8 cellular contexts compared by ENCODE assay signal in genomic region chrX:12955882-12956703, GRCh38. TPM values are rescaled to one million over a fixed set of nuclear protein-coding genes. Genes with fewer than 3 reads are reported as not detected.
DNase-seq lines count a peak whose midpoint lies in the region; ATAC-seq, FAIRE-seq and TF ChIP-seq lines count a peak whose summit lies in the region.

No MANE protein-coding gene starts in this region.

- TF ChIP-seq RAD21 in K562 (CRISPR knock-in tag; conservative IDR thresholded peaks at IDR 0.05 in 1 of 2, IDR thresholded peaks at IDR 0.05 in 1 of 2): peak in 1 of 2 experiments; percentile 22; a peak in 2 of 4 replicates
- TF ChIP-seq RAD21 in liver (IDR thresholded peaks at IDR 0.05): no peak

- peak; percentile 51; the same call in 1 of the 2 replicates for TF ChIP-seq POLR2A in K562 (conservative IDR thresholded peaks at IDR 0.05)
- no peak for TF ChIP-seq POLR2A in stomach (IDR thresholded peaks at IDR 0.05)

- peak overlapping the region; percentile 73 for H2AFZ ChIP-seq in K562 (ENCODE audit: low read depth, low read length)

- under 1% methylated on average over 19 of the region's 20 CpGs for WGBS in K562 (ENCODE audit: insufficient coverage, low coverage, missing lambda C conversion rate)
- 54% methylated on average over 20 of the region's 20 CpGs for WGBS in liver
- 48 to 65% (median 58%) methylated on average over 3 to 20 of the region's 20 CpGs for WGBS in stomach, 5 donors

- no peaks in the 10 kb centered on the region for H3K27me3 ChIP-seq in K562 (ENCODE audit: control insufficient read depth in 2 of 2, insufficient read depth in 2 of 2, low read length in 2 of 2)
- no peaks in the 10 kb centered on the region for H3K27me3 ChIP-seq in liver (ENCODE audit: control insufficient read depth in 4 of 4, insufficient read depth in 4 of 4, low read length in 3 of 4)
- no peaks in the 10 kb centered on the region for H3K27me3 ChIP-seq in stomach

- intact Hi-C loops in K562 (cut with micrococcal nuclease) (loop anchor here (1.0 to 10.0 kb wide), 2 partner anchors 9 to 689 kb away; no protein-coding TSS in a partner anchor), stomach (cut with DNase I; ENCODE audit: low total_unique reads) (loop anchor here (5.0 kb wide), 1 partner anchor 526 kb away; no protein-coding TSS in a partner anchor)

- TF ChIP-seq EP300 in K562 (IDR thresholded peaks at IDR 0.05; ENCODE audit: low read length) (peak; percentile 97), stomach (IDR thresholded peaks at IDR 0.05) (no peak)

- H3K4me3 ChIP-seq in K562: peak overlapping the region; percentile 7; the same call in 1 of the 2 replicates
- no peak overlapping the region for H3K4me3 ChIP-seq in liver (ENCODE audit: low read depth in 1 of 3, low read length in 3 of 3)
- no peak overlapping the region for H3K4me3 ChIP-seq in stomach

- TSS peak; percentile 18 for BruUV-seq in K562 (replicated peaks; lab: Mats Ljungman, UMichigan)

- in situ Hi-C loops in K562 (cut with MboI): loop anchor here (25.0 kb wide), 1 partner anchor 706 kb away; the partner anchor contains the start of gene TCEANC

- no peaks in the 10 kb centered on the region for H4K20me1 ChIP-seq in K562 (replicated peaks; ENCODE audit: control insufficient read depth, insufficient read depth, low read length)

- H3K9me3 ChIP-seq in K562 (replicated peaks; ENCODE audit: control insufficient read depth, insufficient read depth, low read depth, low read length) (no peaks in the 10 kb centered on the region), liver (ENCODE audit: control insufficient read depth in 4 of 4, low read length in 3 of 4) (no peaks in the 10 kb centered on the region), stomach (no peaks in the 10 kb centered on the region)

- H3K4me1 ChIP-seq in K562 (replicated peaks in 1 of 2; ENCODE audit: control insufficient read depth in 2 of 2, insufficient read depth in 2 of 2, low read length in 2 of 2) (peaks cover 18 to 40% of the 10 kb centered on the region in 2 experiments), liver (ENCODE audit: control insufficient read depth in 4 of 4, insufficient read depth in 4 of 4, low read length in 3 of 4) (peaks cover 3 to 6% (median 4%) of the 10 kb centered on the region in 4 donors), stomach (peaks cover 0 to 23% (median 15%) of the 10 kb centered on the region in 4 donors)

- H3K4me2 ChIP-seq in K562 (ENCODE audit: insufficient read depth, low read length): peak overlapping the region; percentile 77

- H3K27ac ChIP-seq in K562 (ENCODE audit: extremely low read depth, low read depth, low read length): peak overlapping the region; percentile 99
- H3K27ac ChIP-seq in liver (ENCODE audit: low read depth in 1 of 2, low read length in 2 of 2): peak overlapping the region; percentile 61 to 80
- H3K27ac ChIP-seq in stomach: peak overlapping the region; percentile 71 to 89 (median 80)

- peaks cover 6% of the 10 kb centered on the region; the same call in 2 of the 3 replicates for H3K79me2 ChIP-seq in K562 (ENCODE audit: control insufficient read depth, insufficient read depth, low read length)

- H3K36me3 ChIP-seq in K562 (ENCODE audit: control insufficient read depth, insufficient read depth, low read length) (peaks cover 13% of the 10 kb centered on the region; the same call in 2 of the 3 replicates), liver (ENCODE audit: control insufficient read depth in 4 of 4, insufficient read depth in 3 of 4, low read depth in 1 of 4, low read length in 3 of 4) (no peaks in the 10 kb centered on the region), stomach (no peaks in the 10 kb centered on the region)

- ATAC-seq in GM19372 (IDR thresholded peaks at IDR 0.05; ENCODE audit: low read depth, unreplicated experiment): peak; percentile 38
- ATAC-seq in HG03520 (IDR thresholded peaks at IDR 0.05; ENCODE audit: unreplicated experiment): peak; percentile 32
- ATAC-seq in K562: peak; percentile 86

- POLR2A ChIA-PET in K562 (lab: Yijun Ruan, JAX): interaction anchor here (0.8 to 3.1 kb wide), 5 partner anchors 9 to 30 kb away, joined by 3 to 31 read pairs (median 6); partner anchors contain the start of gene TMSB4X

- no peaks in the 10 kb centered on the region for H3K9me1 ChIP-seq in K562 (ENCODE audit: control insufficient read depth, insufficient read depth, low read length)

- FAIRE-seq in K562 (lab: Jason Lieb, UNC): peak; percentile 86

- CTCF ChIA-PET in K562 (lab: Yijun Ruan, JAX; ENCODE audit: low intra/inter-chr PET ratio): no interaction called here

- H3K9ac ChIP-seq in K562 (ENCODE audit: insufficient read depth in 1 of 2, low read depth in 2 of 2, low read length in 2 of 2) (peak overlapping the region; percentile 82 to 90), liver (ENCODE audit: low read depth in 1 of 2, low read length in 2 of 2) (peak overlapping the region in 1 of 2 donors; percentile 39)

- peak; percentile 43 for DNase-seq in AG08396 (ENCODE audit: low spot score)
- peak in 3 of 5 donors; percentile 33 to 88 (median 58) for DNase-seq in T-helper 1 cell
- peak; percentile 42 to 83 (median 64) for DNase-seq in K562 (ENCODE audit: extremely low read depth in 1 of 4, low spot score in 3 of 4)
- peak; percentile 63 for DNase-seq in stomach
- DNase-seq in NCI-H345 treated with DMSO at 0.1 percent for 48 hours (lab: John Stamatoyannopoulos, UW; ENCODE audit: unreplicated experiment): no peak

- TF ChIP-seq CTCF in K562 (IDR thresholded peaks at IDR 0.05 in 2 of 3, conservative IDR thresholded peaks at IDR 0.05 in 1 of 3; ENCODE audit: insufficient read depth in 2 of 3, low read depth in 1 of 3, low read length in 3 of 3) (no peak), liver (IDR thresholded peaks at IDR 0.05; ENCODE audit: low read depth, low read length, missing input control) (no peak), stomach (IDR thresholded peaks at IDR 0.05) (no peak)

TF ChIP-seq in liver, 16 proteins besides CTCF, POLR2A, EP300 and RAD21 (continues in another document):
- TF ChIP-seq TAF1 (conservative IDR thresholded peaks at IDR 0.05): no peak
- peak; percentile 36 for TF ChIP-seq SP1 (IDR thresholded peaks at IDR 0.05)
- no peak for TF ChIP-seq FOXA2 (IDR thresholded peaks at IDR 0.05)
- no peak for TF ChIP-seq RXRA (IDR thresholded peaks at IDR 0.05)
- no peak for TF ChIP-seq FOXA1 (IDR thresholded peaks at IDR 0.05)

RNA-seq across cellular contexts. Expression of gene TMSB4X, which starts 18.8 kb away (rescaled TPM):
- 101 and 112 TPM in 2 replicates for total RNA-seq in K562 (2011; cell fraction: chromatin; rRNA removed; ENCODE audit: low replicate concordance)
- 168 and 187 TPM in 2 replicates for total RNA-seq in K562 (2011; cell fraction: nucleolus; rRNA removed)
- 227 and 306 TPM in 2 replicates for total RNA-seq in K562 (2011; cell fraction: nucleoplasm; rRNA removed)
- 1,035 and 1,094 TPM in 2 replicates for total RNA-seq in K562 (2014; rRNA removed)
- 1,529 and 1,745 TPM in 2 replicates for total RNA-seq in K562 (2014; rRNA removed; fragmentation: Illumina TruSeq; extraction: Trizol)
- 1,145 and 1,178 TPM in 2 replicates for total RNA-seq in K562 (2015; rRNA removed; fragmentation: Illumina TruSeq; extraction: Trizol)
- 1,266 and 1,292 TPM in 2 replicates for total RNA-seq in K562 (2021)
- polyA plus RNA-seq in K562 (2011; rRNA removed): 1,337 and 1,853 TPM in 2 replicates
- polyA plus RNA-seq in K562 (2011; cell fraction: cytosol; rRNA removed): 358 and 852 TPM in 2 replicates
- polyA plus RNA-seq in K562 (2011; cell fraction: nucleus; rRNA removed): 404 and 705 TPM in 2 replicates
- 2,539 and 2,674 TPM in 2 replicates for polyA plus RNA-seq in K562 (2012)
- polyA plus RNA-seq in K562 (2014; fragmentation: Illumina TruSeq; extraction: Trizol): 1,680 and 2,424 TPM in 2 replicates
- polyA plus RNA-seq in K562 (2014; fragmentation: Nextera tagmentation; extraction: Ambion mirVana): 1,000 to 10,000 TPM; 1,688 to 2,035 TPM
- 1,576 and 1,785 TPM in 2 replicates for polyA plus RNA-seq in K562 (2014; rRNA removed)
- 876 and 1,337 TPM in 2 replicates for polyA minus RNA-seq in K562 (2011; rRNA and poly(A)+ RNA removed)
- polyA minus RNA-seq in K562 (2011; cell fraction: cytosol; rRNA and poly(A)+ RNA removed): 265 and 346 TPM in 2 replicates
- 112 and 295 TPM in 2 replicates for polyA minus RNA-seq in K562 (2011; cell fraction: nucleus; rRNA and poly(A)+ RNA removed)
- 1,000 to 10,000 TPM in 1 of 2 donors, 100 to 1,000 TPM in 1; 658 to 1,704 TPM for total RNA-seq in liver
- 100 to 1,000 TPM; 752 to 881 TPM for polyA plus RNA-seq in liver
- total RNA-seq in stomach: 1,000 to 10,000 TPM; 1,734 to 4,964 (median 2,895) TPM
- over 10,000 TPM in 2 of 3 donors, 1,000 to 10,000 TPM in 1; 4,831 to 14,609 (median 13,196) TPM for polyA plus RNA-seq in stomach

RNA-seq across cellular contexts. Expression of gene TLR8, which starts 49.7 kb away (rescaled TPM):
- total RNA-seq in K562 (2011; cell fraction: chromatin; rRNA removed; ENCODE audit: low replicate concordance): not detected in 2 replicates
- total RNA-seq in K562 (2011; cell fraction: nucleolus; rRNA removed): not detected in 2 replicates
- total RNA-seq in K562 (2011; cell fraction: nucleoplasm; rRNA removed): not detected in 2 replicates
- total RNA-seq in K562 (2014; rRNA removed) (not detected in 2 replicates), K562 (2014; rRNA removed; fragmentation: Illumina TruSeq; extraction: Trizol) (not detected in 2 replicates), K562 (2015; rRNA removed; fragmentation: Illumina TruSeq; extraction: Trizol) (not detected in 2 replicates), K562 (2021) (not detected in 2 replicates), liver (1 to 10 TPM; 3.2 to 4.6 TPM), stomach (1 to 10 TPM in 3 of 5 donors, not detected in 2; 1.5 to 4.0 (median 1.7) TPM)
- polyA plus RNA-seq in K562 (2011; rRNA removed) (not detected in 2 replicates), K562 (2014; fragmentation: Illumina TruSeq; extraction: Trizol) (not detected in 2 replicates), K562 (2014; fragmentation: Nextera tagmentation; extraction: Ambion mirVana) (not detected), K562 (2014; rRNA removed) (not detected in 2 replicates), liver (1 to 10 TPM in 1 of 2 donors, under 1 TPM in 1; 0.28 to 1.0 TPM), stomach (under 1 TPM in 2 of 3 donors, not detected in 1; 0.13 to 0.31 TPM)
- not detected in 2 replicates for polyA plus RNA-seq in K562 (2011; cell fraction: cytosol; rRNA removed)
- not detected in 2 replicates for polyA plus RNA-seq in K562 (2011; cell fraction: nucleus; rRNA removed)
- polyA plus RNA-seq in K562 (2012): 0.13 and 0.32 TPM in 2 replicates
- polyA minus RNA-seq in K562 (2011; rRNA and poly(A)+ RNA removed): not detected in 2 replicates
- not detected in 2 replicates for polyA minus RNA-seq in K562 (2011; cell fraction: cytosol; rRNA and poly(A)+ RNA removed)
- polyA minus RNA-seq in K562 (2011; cell fraction: nucleus; rRNA and poly(A)+ RNA removed): not detected in 2 replicates

Comparison
In these comparisons a context has a peak if more than half of its experiments do, and no peak if none do; other contexts are left out.
1. ATAC-seq: peak in every context shown above with its lines; median percentile 86 in K562; 38 in GM19372; 32 in HG03520.